ENCODE assay signal across 8 cellular contexts in the genomic region with DNA sequence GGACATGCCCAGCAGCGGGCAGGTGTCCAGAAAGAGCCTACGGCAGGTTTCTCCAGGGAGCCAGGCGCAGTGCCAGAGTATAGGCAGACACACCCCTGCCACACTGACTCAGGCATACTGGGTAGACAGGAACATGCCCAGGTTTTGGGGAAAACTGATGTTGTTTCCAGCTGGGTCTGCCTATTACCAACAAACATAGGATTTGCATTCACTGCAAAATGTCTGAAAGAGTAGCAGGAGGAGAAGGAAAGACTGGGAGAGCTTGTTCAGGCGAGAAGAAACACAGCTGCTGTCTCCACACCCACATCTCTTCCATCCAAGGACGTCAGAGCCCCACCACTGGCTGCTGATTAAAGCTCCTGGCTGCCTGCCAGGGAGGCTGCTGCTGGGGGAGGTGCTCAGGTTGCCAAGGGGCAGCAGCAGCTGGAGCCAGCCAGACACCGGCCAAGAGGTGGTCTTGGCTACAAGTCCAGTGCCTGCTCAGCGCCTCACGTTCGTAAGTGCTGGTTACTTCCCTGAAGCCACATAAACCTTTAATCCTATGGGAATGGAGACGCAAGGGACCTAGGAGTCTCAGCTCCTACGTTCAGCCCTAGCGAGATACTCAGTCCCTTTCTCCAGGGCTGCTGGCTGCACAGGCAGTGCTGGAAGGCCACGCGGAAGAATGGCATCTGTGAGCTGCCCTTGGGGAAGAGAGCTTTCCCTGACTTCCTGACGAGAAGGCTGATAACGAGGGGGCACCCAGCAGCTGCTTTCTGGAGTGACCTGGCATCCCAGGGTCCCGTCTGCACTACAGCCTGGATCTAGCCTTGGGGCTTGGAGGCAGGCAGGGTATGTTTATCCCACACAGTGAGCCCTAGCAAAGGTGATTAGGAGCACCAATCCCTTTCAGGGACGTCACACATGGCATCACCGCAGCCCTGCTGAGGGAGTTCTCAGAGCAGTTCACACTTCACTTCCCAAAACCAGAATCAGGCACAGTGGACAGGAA. TPM values are rescaled to one million over a fixed set of nuclear protein-coding genes. Genes with fewer than 3 reads are reported as not detected.
A peak's percentile ranks its signal among the peaks of the same experiment; 100 is the strongest.
DNase-seq lines count a peak whose midpoint lies in the region; ATAC-seq and TF ChIP-seq lines count a peak whose summit lies in the region.

No MANE protein-coding gene starts in this region.

- H3K4me1 ChIP-seq in adipocyte (ENCODE audit: control insufficient read depth, insufficient read depth, low read length), result peaks cover 29% of the 10 kb centered on the region

- no peak for ATAC-seq in HG03571 (IDR thresholded peaks at IDR 0.05; ENCODE audit: unreplicated experiment)

- H3K9me3 ChIP-seq in adipocyte (ENCODE audit: control insufficient read depth, low read length), result no peaks in the 10 kb centered on the region

- H3K4me3 ChIP-seq in HFF-Myc (replicated peaks; ENCODE audit: low read depth, low read length), result no peak overlapping the region
- H3K4me3 ChIP-seq in adipocyte (ENCODE audit: low read length), result no peak overlapping the region

- H3K36me3 ChIP-seq in adipocyte (ENCODE audit: control insufficient read depth, insufficient read depth, low read length, severe bottlenecking), result no peaks in the 10 kb centered on the region

- H3K27ac ChIP-seq in 22Rv1, result peak overlapping the region; percentile 38

- DNase-seq in HFF-Myc (ENCODE audit: extremely low read depth, low read depth) (peak; percentile 77), NCI-H748 treated with DMSO at 0.1 percent for 48 hours (lab: John Stamatoyannopoulos, UW) (peak; percentile 89), adipocyte (ENCODE audit: low read depth) (peak; percentile 77), head of caudate nucleus (peak in 40 of 42 donors; percentile 26 to 84 (median 68)), pulmonary artery endothelial cell (ENCODE audit: low read depth, low spot score) (peak; percentile 56), mesenteric fat pad (ENCODE audit: low spot score) (no peak)

- intact Hi-C loops in head of caudate nucleus (cut with DNase I), result loop anchor here (5.0 kb wide), 1 partner anchor 215 kb away; a partner anchor contains a TSS

- TF ChIP-seq CTCF in 22Rv1 (IDR thresholded peaks at IDR 0.05) (no peak; the same call in 1 of the 2 replicates), HFF-Myc (IDR thresholded peaks at IDR 0.05; ENCODE audit: low read depth, low read length, missing control alignments) (no peak)

- peaks cover 24% of the 10 kb centered on the region for H3K27me3 ChIP-seq in adipocyte (replicated peaks; ENCODE audit: control insufficient read depth, insufficient read depth, low read length)

- no peak overlapping the region for H3K9ac ChIP-seq in adipocyte (ENCODE audit: low read length)

RNA-seq across cellular contexts. Expression of a gene that starts 58.1 kb away (rescaled TPM):
- total RNA-seq in pulmonary artery endothelial cell, result 2.5 and 6.1 TPM in 2 replicates
- total RNA-seq in mesenteric fat pad, result 35.6 TPM
